22 cellular contexts compared by ENCODE assay signal in genomic region chr10:76327441-76327840, GRCh38.
DNase-seq lines count a peak whose midpoint lies in the region; ATAC-seq and TF ChIP-seq lines count a peak whose summit lies in the region.
"Had no signal": no experiment of that assay in that cellular context is flagged by ENCODE, and none has a peak within 500 bp of the region (broad histone marks: within the 10 kb centered on the region; RNA-seq: fewer than 3 reads in every experiment).

No MANE protein-coding gene starts in this region.

- H3K4me3 ChIP-seq in RWPE2 (ENCODE audit: severe bottlenecking), result no peak overlapping the region
- no peak overlapping the region for H3K4me3 ChIP-seq in tibial nerve
- no peak overlapping the region for H3K4me3 ChIP-seq in Caco-2 (ENCODE audit: low read depth, low read length)
- H3K4me3 ChIP-seq: A549; BLaER1 treated with 17β-estradiol and CSF1 and Interleukin-3, amounts not matched to agents 10 nM and 100 nM had no signal

- H3K9me3 ChIP-seq in RWPE2 (ENCODE audit: severe bottlenecking) (no peaks in the 10 kb centered on the region), tibial nerve (no peaks in the 10 kb centered on the region), Caco-2 (no peaks in the 10 kb centered on the region; the same call in 1 of the 2 replicates)
- H3K9me3 ChIP-seq: A549; BE2C; BLaER1 treated with 17β-estradiol and CSF1 and Interleukin-3, amounts not matched to agents 10 nM and 100 nM had no signal

- H3K27ac Mint-ChIP-seq in activated naive CD4-positive, alpha-beta T cell treated with anti-CD3 and anti-CD28 coated beads, Interleukin-2, amount 50 U/mL, for 24 hours, result peak overlapping the region; percentile 6
- peak overlapping the region; percentile 20 for H3K27ac Mint-ChIP-seq in stimulated activated naive B cell treated with anti-CD40 and anti-IgM and Interleukin-4, amounts not matched to agents 10 μg/mL and 1 μg/mL and 100 μg/mL, for 72 hours
- no peak overlapping the region for H3K27ac Mint-ChIP-seq in Caco-2 (ENCODE audit: unreplicated experiment)
- H3K27ac Mint-ChIP-seq: CD4-positive, alpha-beta T cell; CD8-positive, alpha-beta memory T cell had no signal

- TF ChIP-seq CTCF in RWPE2 (IDR thresholded peaks at IDR 0.05; ENCODE audit: poor library complexity, severe bottlenecking) (no peak), tibial nerve (IDR thresholded peaks at IDR 0.05) (no peak), Caco-2 (IDR thresholded peaks at IDR 0.05; ENCODE audit: insufficient read depth in 1 of 2, low read depth in 1 of 2, low read length in 1 of 2, severe bottlenecking in 1 of 2, unreplicated experiment in 1 of 2) (no peak)

- no peak for TF ChIP-seq EP300 in tibial nerve (IDR thresholded peaks at IDR 0.05)

- 96% methylated on average over 2 of the region's 2 CpGs for WGBS in tibial nerve, 2 donors

- H3K36me3 Mint-ChIP-seq in activated naive CD4-positive, alpha-beta T cell treated with anti-CD3 and anti-CD28 coated beads, Interleukin-2, amount 50 U/mL, for 24 hours, result no peaks in the 10 kb centered on the region
- H3K36me3 Mint-ChIP-seq in stimulated activated naive B cell treated with anti-CD40 and anti-IgM and Interleukin-4, amounts not matched to agents 10 μg/mL and 1 μg/mL and 100 μg/mL, for 72 hours, result no peaks in the 10 kb centered on the region
- H3K36me3 Mint-ChIP-seq in Caco-2 (ENCODE audit: insufficient read depth, unreplicated experiment), result no peaks in the 10 kb centered on the region
- H3K36me3 Mint-ChIP-seq: CD8-positive, alpha-beta memory T cell had no signal

- H3K4me1 ChIP-seq in RWPE2 (ENCODE audit: insufficient read depth, poor library complexity, severe bottlenecking), result peaks cover 29% of the 10 kb centered on the region
- H3K4me1 ChIP-seq in tibial nerve, result peaks cover 0 to 10% (median 3%) of the 10 kb centered on the region in 4 donors
- peaks cover 5% of the 10 kb centered on the region; the same call in 1 of the 2 replicates for H3K4me1 ChIP-seq in Caco-2
- H3K4me1 ChIP-seq: BE2C had no signal

- no peak for ATAC-seq in RWPE2 (ENCODE audit: low read depth)
- ATAC-seq in stimulated activated naive B cell treated with anti-CD40 and anti-IgM and Interleukin-4, amounts not matched to agents 10 μg/mL and 1 μg/mL and 100 μg/mL, for 72 hours (replicated peaks), result no peak
- ATAC-seq: A549 had no signal

- CTCF ChIA-PET in Caco-2 (lab: Charles Lee), result no interaction called here

- intact Hi-C loops in Caco-2 (cut with micrococcal nuclease; ENCODE audit: unreplicated experiment), result no loop called here

- no peaks in the 10 kb centered on the region for H3K4me1 Mint-ChIP-seq in activated naive CD4-positive, alpha-beta T cell treated with anti-CD3 and anti-CD28 coated beads, Interleukin-2, amount 50 U/mL, for 24 hours
- no peaks in the 10 kb centered on the region for H3K4me1 Mint-ChIP-seq in stimulated activated naive B cell treated with anti-CD40 and anti-IgM and Interleukin-4, amounts not matched to agents 10 μg/mL and 1 μg/mL and 100 μg/mL, for 72 hours
- peaks cover 19% of the 10 kb centered on the region for H3K4me1 Mint-ChIP-seq in Caco-2 (ENCODE audit: low read depth, unreplicated experiment)
- H3K4me1 Mint-ChIP-seq: CD8-positive, alpha-beta memory T cell had no signal

- no peak overlapping the region for H3K4me3 Mint-ChIP-seq in activated naive CD4-positive, alpha-beta T cell treated with anti-CD3 and anti-CD28 coated beads, Interleukin-2, amount 50 U/mL, for 24 hours
- no peak overlapping the region for H3K4me3 Mint-ChIP-seq in stimulated activated naive B cell treated with anti-CD40 and anti-IgM and Interleukin-4, amounts not matched to agents 10 μg/mL and 1 μg/mL and 100 μg/mL, for 72 hours
- H3K4me3 Mint-ChIP-seq in Caco-2 (ENCODE audit: unreplicated experiment), result no peak overlapping the region
- H3K4me3 Mint-ChIP-seq: CD14-positive monocyte; CD4-positive, alpha-beta T cell; CD8-positive, alpha-beta memory T cell had no signal

- no peaks in the 10 kb centered on the region for H3K27me3 ChIP-seq in RWPE2 (ENCODE audit: insufficient read depth, poor library complexity, severe bottlenecking)
- H3K27me3 ChIP-seq in tibial nerve, result no peaks in the 10 kb centered on the region
- no peaks in the 10 kb centered on the region for H3K27me3 ChIP-seq in Caco-2 (replicated peaks; ENCODE audit: control insufficient read depth, insufficient read depth, low read length)
- H3K27me3 ChIP-seq: BE2C; BLaER1 treated with 17β-estradiol and CSF1 and Interleukin-3, amounts not matched to agents 10 nM and 100 nM had no signal

- DNase-seq in activated naive CD4-positive, alpha-beta T cell treated with anti-CD3 and anti-CD28 coated beads, Interleukin-2, amount 50 U/mL, for 16 hours, result no peak
- DNase-seq in RWPE2 (ENCODE audit: low spot score) (no peak), epithelial cell of prostate (ENCODE audit: low read depth, low spot score) (no peak), tibial nerve (ENCODE audit: low spot score in 2 of 2) (no peak), Caco-2 (no peak), DMS53 (lab: John Stamatoyannopoulos, UW) (no peak)
- DNase-seq in stimulated activated naive B cell treated with anti-CD40 and anti-IgM and Interleukin-4, amounts not matched to agents 10 μg/mL and 1 μg/mL and 100 μg/mL, for 72 hours, result no peak
- DNase-seq: 8988T; ACHN; AML-193; BE2C; Calu3; CD4-positive, alpha-beta T cell; CD8-positive, alpha-beta memory T cell; DND-41; GOT3; H7; HCEC 1CT had no signal

- no peak for TF ChIP-seq POLR2A in tibial nerve (IDR thresholded peaks at IDR 0.05)

- peaks cover 2% of the 10 kb centered on the region for H3K27me3 Mint-ChIP-seq in activated naive CD4-positive, alpha-beta T cell treated with anti-CD3 and anti-CD28 coated beads, Interleukin-2, amount 50 U/mL, for 24 hours
- H3K27me3 Mint-ChIP-seq in stimulated activated naive B cell treated with anti-CD40 and anti-IgM and Interleukin-4, amounts not matched to agents 10 μg/mL and 1 μg/mL and 100 μg/mL, for 72 hours, result peaks cover 0 to 4% of the 10 kb centered on the region in 2 donors
- no peaks in the 10 kb centered on the region for H3K27me3 Mint-ChIP-seq in Caco-2 (ENCODE audit: insufficient read depth, unreplicated experiment)
- H3K27me3 Mint-ChIP-seq: CD4-positive, alpha-beta T cell had no signal

- no TSS peak for BruUV-seq in Caco-2 (replicated peaks; lab: Mats Ljungman, UMichigan)

- H3K27ac ChIP-seq in RWPE2 (ENCODE audit: poor library complexity, severe bottlenecking) (peak overlapping the region; percentile 9), epithelial cell of prostate (peak overlapping the region; percentile 23), tibial nerve (no peak overlapping the region)
- H3K27ac ChIP-seq: A549; BLaER1 treated with 17β-estradiol and CSF1 and Interleukin-3, amounts not matched to agents 10 nM and 100 nM had no signal

- POLR2A ChIA-PET in Caco-2 (lab: Charles Lee), result no interaction called here

- H3K9me3 Mint-ChIP-seq in activated naive CD4-positive, alpha-beta T cell treated with anti-CD3 and anti-CD28 coated beads, Interleukin-2, amount 50 U/mL, for 24 hours, result no peaks in the 10 kb centered on the region
- no peaks in the 10 kb centered on the region for H3K9me3 Mint-ChIP-seq in stimulated activated naive B cell treated with anti-CD40 and anti-IgM and Interleukin-4, amounts not matched to agents 10 μg/mL and 1 μg/mL and 100 μg/mL, for 72 hours
- H3K9me3 Mint-ChIP-seq in Caco-2 (ENCODE audit: unreplicated experiment), result no peaks in the 10 kb centered on the region

- H3K36me3 ChIP-seq in RWPE2 (ENCODE audit: low read depth), result no peaks in the 10 kb centered on the region
- H3K36me3 ChIP-seq in tibial nerve, result no peaks in the 10 kb centered on the region
- no peaks in the 10 kb centered on the region for H3K36me3 ChIP-seq in Caco-2 (ENCODE audit: control insufficient read depth, insufficient read depth, low read length)
- H3K36me3 ChIP-seq: BE2C; BLaER1 treated with 17β-estradiol and CSF1 and Interleukin-3, amounts not matched to agents 10 nM and 100 nM had no signal

Comparison
In these comparisons a context has a peak if more than half of its experiments do, and no peak if none do; other contexts are left out.
1. H3K27ac ChIP-seq: peak in RWPE2 (single experiment) and epithelial cell of prostate (single experiment); none in tibial nerve (0 of 4).